ENCODE assay signal across 18 cellular contexts in genomic region chr17:49482144-49482817, GRCh38.
A peak's percentile ranks its signal among the peaks of the same experiment; 100 is the strongest.
DNase-seq lines count a peak whose midpoint lies in the region; ATAC-seq lines count a peak whose summit lies in the region.
"Had no signal": no experiment of that assay in that cellular context is flagged by ENCODE, and none has a peak within 500 bp of the region (broad histone marks: within the 10 kb centered on the region; RNA-seq: fewer than 3 reads in every experiment).

No MANE protein-coding gene starts in this region.

- ATAC-seq in stimulated activated naive B cell treated with anti-CD40 and anti-IgM and Interleukin-4, amounts not matched to agents 10 μg/mL and 1 μg/mL and 100 μg/mL, for 72 hours (replicated peaks) = peak in 1 of 2 donors; percentile 16
- ATAC-seq in GM21825 (IDR thresholded peaks at IDR 0.05; ENCODE audit: unreplicated experiment) = no peak
- ATAC-seq: heart left ventricle; stimulated activated effector memory CD8-positive, alpha-beta T cell treated with anti-CD3 and anti-CD28 coated beads, Interleukin-12 subunit alpha, Interleukin-12 subunit beta, amount 100 ng/mL, for 72 hours had no signal

- H3K27ac Mint-ChIP-seq in stimulated activated naive B cell treated with anti-CD40 and anti-IgM and Interleukin-4, amounts not matched to agents 10 μg/mL and 1 μg/mL and 100 μg/mL, for 72 hours = peak overlapping the region; percentile 33
- H3K27ac Mint-ChIP-seq: stimulated activated effector memory CD8-positive, alpha-beta T cell treated with anti-CD3 and anti-CD28 coated beads, Interleukin-12 subunit alpha, Interleukin-12 subunit beta, amount 100 ng/mL, for 72 hours had no signal

- H3K9me3 Mint-ChIP-seq in stimulated activated naive B cell treated with anti-CD40 and anti-IgM and Interleukin-4, amounts not matched to agents 10 μg/mL and 1 μg/mL and 100 μg/mL, for 72 hours = no peaks in the 10 kb centered on the region
- H3K9me3 Mint-ChIP-seq: stimulated activated effector memory CD8-positive, alpha-beta T cell treated with anti-CD3 and anti-CD28 coated beads, Interleukin-12 subunit alpha, Interleukin-12 subunit beta, amount 100 ng/mL, for 72 hours had no signal

- no peaks in the 10 kb centered on the region for H3K36me3 Mint-ChIP-seq in stimulated activated naive B cell treated with anti-CD40 and anti-IgM and Interleukin-4, amounts not matched to agents 10 μg/mL and 1 μg/mL and 100 μg/mL, for 72 hours
- H3K36me3 Mint-ChIP-seq: stimulated activated effector memory CD8-positive, alpha-beta T cell treated with anti-CD3 and anti-CD28 coated beads, Interleukin-12 subunit alpha, Interleukin-12 subunit beta, amount 100 ng/mL, for 72 hours had no signal

- H3K4me1 Mint-ChIP-seq in stimulated activated naive B cell treated with anti-CD40 and anti-IgM and Interleukin-4, amounts not matched to agents 10 μg/mL and 1 μg/mL and 100 μg/mL, for 72 hours = peaks cover 4 to 15% of the 10 kb centered on the region in 2 donors

- DNase-seq in NOMO-1 treated with DMSO at 0.1 percent for 48 hours (lab: John Stamatoyannopoulos, UW; ENCODE audit: unreplicated experiment) = peak; percentile 4
- no peak for DNase-seq in NOMO-1 treated with dmso at 0.1 percent for 144 hours (lab: John Stamatoyannopoulos, UW; ENCODE audit: unreplicated experiment)
- DNase-seq in RKO (ENCODE audit: low spot score) = peak; percentile 22
- DNase-seq in fibroblast of peridontal ligament (ENCODE audit: extremely low read depth) = peak; percentile 10
- DNase-seq in stimulated activated naive B cell treated with anti-CD40 and anti-IgM and Interleukin-4, amounts not matched to agents 10 μg/mL and 1 μg/mL and 100 μg/mL, for 72 hours = no peak
- no peak for DNase-seq in DMS53 treated with DMSO at 0.1 percent for 48 hours (lab: John Stamatoyannopoulos, UW; ENCODE audit: unreplicated experiment)
- DNase-seq in T1000 (lab: John Stamatoyannopoulos, UW) = no peak
- DNase-seq: 8988T; activated CD4-positive, CD25-positive, alpha-beta regulatory T cell; activated effector memory CD4-positive, alpha-beta T cell treated with anti-CD3 and anti-CD28 coated beads, Interleukin-2, amount 50 U/mL, for 16 hours; colonic mucosa; heart left ventricle; NCI-H1048; NCI-H2171; T-helper 1 cell; upper lobe of left lung had no signal

- H3K4me3 Mint-ChIP-seq in stimulated activated naive B cell treated with anti-CD40 and anti-IgM and Interleukin-4, amounts not matched to agents 10 μg/mL and 1 μg/mL and 100 μg/mL, for 72 hours = no peak overlapping the region
- H3K4me3 Mint-ChIP-seq: stimulated activated effector memory CD8-positive, alpha-beta T cell treated with anti-CD3 and anti-CD28 coated beads, Interleukin-12 subunit alpha, Interleukin-12 subunit beta, amount 100 ng/mL, for 72 hours had no signal

- H3K27me3 Mint-ChIP-seq in stimulated activated naive B cell treated with anti-CD40 and anti-IgM and Interleukin-4, amounts not matched to agents 10 μg/mL and 1 μg/mL and 100 μg/mL, for 72 hours = peaks cover 71 to 83% of the 10 kb centered on the region in 2 donors

Comparison
In these comparisons a context has a peak if more than half of its experiments do, and no peak if none do; other contexts are left out.
1. DNase-seq: peak in NOMO-1 treated with DMSO at 0.1 percent for 48 hours (single experiment), RKO (single experiment) and fibroblast of peridontal ligament (single experiment); none in NOMO-1 treated with dmso at 0.1 percent for 144 hours (single experiment), stimulated activated naive B cell treated with anti-CD40 and anti-IgM and Interleukin-4, amounts not matched to agents 10 μg/mL and 1 μg/mL and 100 μg/mL, for 72 hours (single experiment), DMS53 treated with DMSO at 0.1 percent for 48 hours (single experiment) and T1000 (single experiment).